ENCODE assay signal across 8 cellular contexts in the genomic region with DNA sequence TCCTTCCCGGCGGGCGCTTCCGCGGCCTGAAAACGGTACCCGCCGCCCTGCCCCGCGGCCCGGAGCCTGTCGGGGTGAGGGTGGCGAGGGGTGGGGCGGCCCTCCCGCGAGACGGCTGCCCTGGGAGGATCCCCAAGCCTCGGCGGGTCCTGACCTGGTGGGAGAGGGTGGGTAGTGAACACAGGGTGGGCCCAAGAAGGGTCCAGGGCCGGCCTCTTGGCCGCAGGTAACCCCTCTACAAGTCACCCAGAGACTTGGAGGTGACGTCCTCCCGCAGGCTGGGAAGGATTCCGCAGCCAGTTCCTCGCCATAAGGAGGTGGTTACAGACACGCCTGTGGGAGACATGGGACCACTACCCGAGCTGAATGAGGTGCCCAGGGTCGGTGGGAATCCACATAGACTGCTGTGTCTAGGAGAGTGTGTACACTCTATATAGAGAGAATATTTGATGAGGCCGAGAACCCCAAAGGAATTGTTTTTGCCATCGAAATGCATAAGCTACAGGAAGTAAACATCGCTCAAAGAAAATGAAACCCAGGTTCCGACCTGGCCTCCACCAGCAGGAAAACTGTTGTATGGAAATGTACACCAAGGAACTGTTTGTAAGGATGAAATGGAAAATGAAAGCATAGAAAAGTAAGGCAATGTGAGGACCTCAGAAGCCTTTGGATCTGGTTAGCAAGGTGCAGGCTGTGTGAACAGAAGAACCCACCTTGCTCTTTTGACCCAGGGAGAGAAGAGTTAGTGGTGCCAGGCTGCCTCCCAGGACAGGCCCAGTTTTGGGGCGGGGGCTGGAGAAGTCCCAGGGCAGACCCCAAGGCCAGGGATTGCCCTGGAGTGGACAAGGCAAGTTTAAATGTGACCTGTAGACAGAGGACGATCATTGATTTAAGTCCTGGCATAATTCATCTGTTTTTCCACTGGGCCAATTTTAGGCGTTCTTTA. TPM values are rescaled to one million over a fixed set of nuclear protein-coding genes. Genes with fewer than 3 reads are reported as not detected.
A peak's percentile ranks its signal among the peaks of the same experiment; 100 is the strongest.
DNase-seq lines count a peak whose midpoint lies in the region; ATAC-seq and TF ChIP-seq lines count a peak whose summit lies in the region.

No MANE protein-coding gene starts in this region.

- H3K27me3 Mint-ChIP-seq in nephron progenitor cell (ENCODE audit: low read depth, poor library complexity) = peaks cover 23% of the 10 kb centered on the region

- H3K4me3 Mint-ChIP-seq in nephron progenitor cell = peak overlapping the region; percentile 78

- H3K9me3 Mint-ChIP-seq in nephron progenitor cell = no peaks in the 10 kb centered on the region

- no peak overlapping the region for H3K27ac Mint-ChIP-seq in nephron progenitor cell

- no peaks in the 10 kb centered on the region for H3K36me3 Mint-ChIP-seq in nephron progenitor cell (ENCODE audit: low read depth)

- H3K4me1 Mint-ChIP-seq in nephron progenitor cell = peaks cover 12% of the 10 kb centered on the region

- no peak for TF ChIP-seq CTCF in nephron progenitor cell (IDR thresholded peaks at IDR 0.05)

- H3K4me3 ChIP-seq in GM08714 (ENCODE audit: low read length) = peak overlapping the region; percentile 89

- DNase-seq in HuH-7.5 (ENCODE audit: low spot score) (peak; percentile 20), fibroblast of peridontal ligament (ENCODE audit: extremely low read depth) (peak; percentile 27), nephron progenitor cell (no peak), mesenteric fat pad (ENCODE audit: low spot score) (no peak), NCI-H2029 (lab: John Stamatoyannopoulos, UW) (no peak)
- DNase-seq in activated CD8-positive, alpha-beta memory T cell treated with anti-CD3 and anti-CD28 coated beads, Interleukin-2, amount 50 U/mL, for 48 hours = peak; percentile 69

- ATAC-seq in GM21619 (IDR thresholded peaks at IDR 0.05; ENCODE audit: unreplicated experiment) = peak; percentile 13

RNA-seq across cellular contexts. Expression of a gene that starts 0.7 kb away (rescaled TPM):
- 116 TPM for total RNA-seq in mesenteric fat pad

Comparison
In these comparisons a context has a peak if more than half of its experiments do, and no peak if none do; other contexts are left out.
1. DNase-seq: peak in HuH-7.5 (single experiment), activated CD8-positive, alpha-beta memory T cell treated with anti-CD3 and anti-CD28 coated beads, Interleukin-2, amount 50 U/mL, for 48 hours (single experiment) and fibroblast of peridontal ligament (single experiment); none in nephron progenitor cell (single experiment), mesenteric fat pad (single experiment) and NCI-H2029 (single experiment).